ENCODE assay signal across 19 cellular contexts in genomic region chr1:110355321-110355720, GRCh38.
"Had no signal": no experiment of that assay in that cellular context is flagged by ENCODE, and none has a peak within 500 bp of the region (broad histone marks: within the 10 kb centered on the region; RNA-seq: fewer than 3 reads in every experiment).

No MANE protein-coding gene starts in this region.

- ATAC-seq: lower lobe of right lung; natural killer cell; sciatic nerve; stimulated activated memory B cell treated with anti-CD40 and anti-IgM and Interleukin-4, amounts not matched to agents 10 μg/mL and 1 μg/mL and 100 μg/mL, for 72 hours had no signal

- H3K36me3 Mint-ChIP-seq: natural killer cell had no signal

- FAIRE-seq: bronchial epithelial cell, endometrium, frontal cortex, keratinocyte had no signal

- H3K4me3 Mint-ChIP-seq: natural killer cell; stimulated activated memory B cell treated with anti-CD40 and anti-IgM and Interleukin-4, amounts not matched to agents 10 μg/mL and 1 μg/mL and 100 μg/mL, for 72 hours had no signal

- DNase-seq: activated CD4-positive, alpha-beta T cell treated with anti-CD3 and anti-CD28 coated beads, Interleukin-2, amount 50 U/mL, for 4 hours; activated CD4-positive, CD25-positive, alpha-beta regulatory T cell treated with anti-CD3 and anti-CD28 coated beads, Interleukin-2, amount 50 U/mL, for 72 hours; activated naive CD4-positive, alpha-beta T cell treated with anti-CD3 and anti-CD28 coated beads, Interleukin-2, amount 50 U/mL, for 16 hours; cerebellar nuclear complex; cortex of kidney; hypothalamus; lower lobe of right lung; natural killer cell; stimulated activated CD4-positive, alpha-beta T cell treated with anti-CD3 and anti-CD28 coated beads, Interleukin-4, amount 100 ng/mL, for 24 hours; T-helper 2 cell; thyroid gland had no signal

- H2AFZ ChIP-seq: parathyroid adenoma had no signal

- H3K27ac Mint-ChIP-seq: stimulated activated memory B cell treated with anti-CD40 and anti-IgM and Interleukin-4, amounts not matched to agents 10 μg/mL and 1 μg/mL and 100 μg/mL, for 72 hours had no signal

- H3K9me3 Mint-ChIP-seq: natural killer cell; stimulated activated memory B cell treated with anti-CD40 and anti-IgM and Interleukin-4, amounts not matched to agents 10 μg/mL and 1 μg/mL and 100 μg/mL, for 72 hours had no signal

- H3K4me1 ChIP-seq: parathyroid adenoma had no signal

- H3K4me3 ChIP-seq: lower lobe of right lung, thyroid gland had no signal

- H3K36me3 ChIP-seq: lower lobe of right lung, thyroid gland had no signal

- H3K27me3 ChIP-seq: thyroid gland had no signal

- H3K27me3 Mint-ChIP-seq: stimulated activated memory B cell treated with anti-CD40 and anti-IgM and Interleukin-4, amounts not matched to agents 10 μg/mL and 1 μg/mL and 100 μg/mL, for 72 hours had no signal

- H3K27ac ChIP-seq: lower lobe of right lung, parathyroid adenoma, VCaP had no signal

- H3K9me3 ChIP-seq: lower lobe of right lung, thyroid gland had no signal
